1 cellular context compared by ENCODE assay signal in genomic region chr12:93422050-93422449, GRCh38.
TF ChIP-seq lines count a peak whose summit lies in the region.

No MANE protein-coding gene starts in this region.

TF ChIP-seq in GM12878, 131 proteins besides CTCF, POLR2A, EP300 and RAD21:
- TF ChIP-seq RELA (IDR thresholded peaks at IDR 0.05; ENCODE audit: borderline replicate concordance, partially characterized antibody) (no peak), IRF4 (IDR thresholded peaks at IDR 0.05; ENCODE audit: low read depth, low read length) (no peak), ZBED1 (IDR thresholded peaks at IDR 0.05; ENCODE audit: borderline replicate concordance) (no peak), ZZZ3 (IDR thresholded peaks at IDR 0.05; ENCODE audit: control insufficient read depth, insufficient read length, low read depth) (no peak), TCF7 (IDR thresholded peaks at IDR 0.05; ENCODE audit: borderline replicate concordance) (no peak), MEF2B (IDR thresholded peaks at IDR 0.05; ENCODE audit: partially characterized antibody, poor library complexity, severe bottlenecking) (no peak), SMAD5 (IDR thresholded peaks at IDR 0.05; ENCODE audit: low read depth) (no peak), PBX3 (IDR thresholded peaks at IDR 0.05; ENCODE audit: insufficient replicate concordance, low read depth, low read length) (no peak), TCF3 (IDR thresholded peaks at IDR 0.05; ENCODE audit: borderline replicate concordance, insufficient read depth, low read depth, low read length) (no peak), ZNF207 (IDR thresholded peaks at IDR 0.05; ENCODE audit: borderline replicate concordance) (no peak), GATAD2B (conservative IDR thresholded peaks at IDR 0.05; ENCODE audit: low read depth) (no peak)
TF ChIP-seq in GM12878: peak in this region for 0.
